In genomic region chr1:67241200-67241746, GRCh38 we compare ENCODE assay signal across 22 cellular contexts.
"Had no signal": no experiment of that assay in that cellular context is flagged by ENCODE, and none has a peak within 500 bp of the region (broad histone marks: within the 10 kb centered on the region; RNA-seq: fewer than 3 reads in every experiment).

No MANE protein-coding gene starts in this region.

- H3K36me3 ChIP-seq: Peyer's patch, SJCRH30 had no signal

- H3K4me1 ChIP-seq: Peyer's patch, SJCRH30 had no signal

- H3K9me3 ChIP-seq: Peyer's patch, SJCRH30, SK-N-SH had no signal

- H3K27ac ChIP-seq: coronary artery, Peyer's patch, RWPE1, SJCRH30 had no signal

- DNase-seq: activated CD4-positive, alpha-beta T cell treated with anti-CD3 and anti-CD28 coated beads, Interleukin-2, amount 10 ng/mL, durations not matched to agents 24 days and 14 days; activated CD4-positive, alpha-beta T cell treated with anti-CD3 and anti-CD28 coated beads, Interleukin-2, amount 50 U/mL, for 48 hours; activated effector memory CD4-positive, alpha-beta T cell treated with anti-CD3 and anti-CD28 coated beads, Interleukin-2, amount 50 U/mL, for 16 hours; activated naive CD4-positive, alpha-beta T cell treated with Interleukin-2 at 50 U/mL for 16 hours; activated naive CD8-positive, alpha-beta T cell treated with anti-CD3 and anti-CD28 coated beads, Interleukin-2, amount 10 ng/mL, durations not matched to agents 7 days and 5 days; activated T-cell treated with anti-CD3 and anti-CD28 coated beads for 4 hours; aorta; central memory CD4-positive, alpha-beta T cell; Kasumi-1; NCI-H1105 treated with DMSO at 0.1 percent for 48 hours; NCI-H1436 treated with DMSO at 0.1 percent for 48 hours; NCI-H187; NCI-H2081; NCI-H524; Peyer's patch; Right ventricle myocardium superior; SK-N-SH; T-helper 1 cell had no signal

- H3K4me3 Mint-ChIP-seq: activated CD4-positive, alpha-beta T cell treated with anti-CD3 and anti-CD28 coated beads, Interleukin-2, amount 10 ng/mL, durations not matched to agents 24 days and 14 days; activated naive CD8-positive, alpha-beta T cell treated with anti-CD3 and anti-CD28 coated beads, Interleukin-2, amount 10 ng/mL, durations not matched to agents 7 days and 5 days had no signal

- H3K4me3 ChIP-seq: coronary artery, Peyer's patch, SJCRH30 had no signal

- H3K27ac Mint-ChIP-seq: activated CD4-positive, alpha-beta T cell treated with anti-CD3 and anti-CD28 coated beads, Interleukin-2, amount 10 ng/mL, durations not matched to agents 24 days and 14 days; activated naive CD8-positive, alpha-beta T cell treated with anti-CD3 and anti-CD28 coated beads, Interleukin-2, amount 10 ng/mL, durations not matched to agents 7 days and 5 days had no signal

- ATAC-seq: activated CD4-positive, CD25-positive, alpha-beta regulatory T cell treated with anti-CD3 and anti-CD28 coated beads, Interleukin-2, amount 50 U/mL, for 24 hours had no signal

- H3K27me3 Mint-ChIP-seq: activated CD4-positive, alpha-beta T cell treated with anti-CD3 and anti-CD28 coated beads, Interleukin-2, amount 10 ng/mL, durations not matched to agents 24 days and 14 days had no signal

- H3K27me3 ChIP-seq: Peyer's patch, SJCRH30 had no signal
